ENCODE assay signal across 16 cellular contexts in genomic region chr3:167749209-167749608, GRCh38.
"Had no signal": no experiment of that assay in that cellular context is flagged by ENCODE, and none has a peak within 500 bp of the region (broad histone marks: within the 10 kb centered on the region; RNA-seq: fewer than 3 reads in every experiment).

No MANE protein-coding gene starts in this region.

- H3K27ac ChIP-seq: coronary artery, esophagus squamous epithelium, gastrocnemius medialis, left ventricle myocardium inferior, upper lobe of left lung had no signal

- H3K4me3 Mint-ChIP-seq: mesothelial cell of epicardium, natural killer cell had no signal

- H3K4me1 ChIP-seq: esophagus squamous epithelium, prostate gland had no signal

- H3K4me3 ChIP-seq: coronary artery, esophagus squamous epithelium, gastrocnemius medialis, left ventricle myocardium inferior, prostate gland, upper lobe of left lung had no signal

- H3K9me3 Mint-ChIP-seq: activated naive CD4-positive, alpha-beta T cell treated with anti-CD3 and anti-CD28 coated beads, Interleukin-2, amount 50 U/mL, for 72 hours; natural killer cell had no signal

- ATAC-seq: activated naive CD4-positive, alpha-beta T cell treated with anti-CD3 and anti-CD28 coated beads, Interleukin-2, amount 50 U/mL, for 72 hours; gastrocnemius medialis; natural killer cell; stimulated activated naive CD8-positive, alpha-beta T cell treated with anti-CD3 and anti-CD28 coated beads, Interleukin-15, Interleukin-2, amounts not matched to agents 100 U/mL and 50 U/mL, for 24 hours had no signal

- H3K27me3 ChIP-seq: esophagus squamous epithelium, gastrocnemius medialis, upper lobe of left lung had no signal

- H3K4me1 Mint-ChIP-seq: mesothelial cell of epicardium had no signal

- H3K9me3 ChIP-seq: esophagus squamous epithelium, gastrocnemius medialis, left ventricle myocardium inferior, prostate gland, upper lobe of left lung had no signal

- H3K36me3 ChIP-seq: esophagus squamous epithelium, gastrocnemius medialis, left ventricle myocardium inferior, prostate gland, upper lobe of left lung had no signal

- H3K36me3 Mint-ChIP-seq: activated naive CD4-positive, alpha-beta T cell treated with anti-CD3 and anti-CD28 coated beads, Interleukin-2, amount 50 U/mL, for 72 hours; mesothelial cell of epicardium; natural killer cell had no signal

- H3K27ac Mint-ChIP-seq: activated naive CD4-positive, alpha-beta T cell treated with anti-CD3 and anti-CD28 coated beads, Interleukin-2, amount 50 U/mL, for 72 hours; mesothelial cell of epicardium had no signal

- DNase-seq: activated gamma-delta T cell treated with Interleukin-2 at 50 U/mL for 16 hours; activated T-cell treated with anti-CD3 and anti-CD28 coated beads, Interleukin-2, amount 50 U/mL, for 1 hour; cerebellar nuclear complex; esophagus squamous epithelium; gastrocnemius medialis; hippocampal formation; left ventricle myocardium inferior; natural killer cell; stimulated activated CD4-positive, alpha-beta T cell treated with anti-CD3 and anti-CD28 coated beads, Interleukin-2, amount 100 ng/mL, for 48 hours; stimulated activated CD8-positive, alpha-beta memory T cell treated with anti-CD3 and anti-CD28 coated beads, Interleukin-4, amount 100 ng/mL, for 48 hours; stimulated activated naive CD8-positive, alpha-beta T cell treated with anti-CD3 and anti-CD28 coated beads, Interleukin-15, Interleukin-2, amounts not matched to agents 100 U/mL and 50 U/mL, for 24 hours; upper lobe of left lung had no signal
